23 cellular contexts compared by ENCODE assay signal in the genomic region with DNA sequence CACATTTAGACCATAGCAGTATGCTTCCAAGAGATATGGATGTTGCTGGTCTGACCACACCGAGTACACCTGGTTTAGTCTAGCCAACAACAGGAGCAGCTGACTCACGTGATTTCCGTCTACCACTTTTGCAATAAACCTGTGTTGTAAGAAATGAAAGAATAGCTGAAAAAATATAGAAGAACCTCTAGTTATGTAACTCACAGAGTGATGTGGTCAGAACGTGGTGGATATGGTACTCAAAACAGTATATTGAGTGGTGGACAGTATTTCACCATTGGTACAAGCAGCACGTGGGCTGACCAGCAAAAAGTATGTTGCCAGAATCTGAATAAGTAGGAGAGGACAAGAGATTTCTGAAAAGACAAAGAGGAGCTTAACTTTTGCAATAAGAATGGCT.
"Had no signal": no experiment of that assay in that cellular context is flagged by ENCODE, and none has a peak within 500 bp of the region (broad histone marks: within the 10 kb centered on the region; RNA-seq: fewer than 3 reads in every experiment).

No MANE protein-coding gene starts in this region.

- H3K27ac ChIP-seq: epithelial cell of prostate, gastroesophageal sphincter, right lobe of liver, skin epidermis, stomach, suprapubic skin, tibial nerve had no signal

- H3K27me3 ChIP-seq: right lobe of liver, stomach, suprapubic skin, tibial nerve had no signal

- H3K27ac Mint-ChIP-seq: activated naive CD8-positive, alpha-beta T cell treated with anti-CD3 and anti-CD28 coated beads for 36 hours; activated T-helper 2 cell treated with anti-CD3 and anti-CD28 coated beads, Interferon-gamma antibody, Interleukin-2, Interleukin-4, amounts not matched to agents 10 μg/mL and 5 μg/mL and 100 μg/mL, durations not matched to agents 14 hours and 24 hours and 36 hours; nephron; stimulated activated memory B cell treated with anti-CD40 and anti-IgM and Interleukin-4, amounts not matched to agents 10 μg/mL and 1 μg/mL and 100 μg/mL, for 72 hours; WTC11 had no signal

- H3K36me3 ChIP-seq: gastroesophageal sphincter, right lobe of liver, stomach, suprapubic skin, tibial nerve had no signal

- DNase-seq: activated CD4-positive, alpha-beta T cell treated with anti-CD3 and anti-CD28 coated beads, Interleukin-2, amount 50 U/mL, for 48 hours; activated CD8-positive, alpha-beta memory T cell treated with anti-CD3 and anti-CD28 coated beads, Interleukin-2, amount 50 U/mL, for 48 hours; activated naive CD4-positive, alpha-beta T cell treated with Interleukin-2 at 50 U/mL for 16 hours; activated naive CD8-positive, alpha-beta T cell treated with anti-CD3 and anti-CD28 coated beads for 36 hours; activated T-cell treated with anti-CD3 and anti-CD28 coated beads, Interleukin-2, amount 50 U/mL, for 4 hours; amniotic stem cell; head of caudate nucleus; left ventricle myocardium superior; occipital lobe; posterior cingulate gyrus; right lobe of liver; stimulated activated CD4-positive, alpha-beta T cell treated with anti-CD3 and anti-CD28 coated beads, Interleukin-1b, Interleukin-23, amount 100 ng/mL, for 48 hours; stomach; T1000 had no signal

- H3K4me1 Mint-ChIP-seq: activated naive CD8-positive, alpha-beta T cell treated with anti-CD3 and anti-CD28 coated beads for 36 hours; nephron; stimulated activated memory B cell treated with anti-CD40 and anti-IgM and Interleukin-4, amounts not matched to agents 10 μg/mL and 1 μg/mL and 100 μg/mL, for 72 hours had no signal

- ATAC-seq: activated T-cell treated with anti-CD3 and anti-CD28 coated beads, Interleukin-2, amount 50 U/mL, for 4 hours; gastroesophageal sphincter; left ventricle myocardium superior; stimulated activated memory B cell treated with anti-CD40 and anti-IgM and Interleukin-4, amounts not matched to agents 10 μg/mL and 1 μg/mL and 100 μg/mL, for 72 hours; WTC11 had no signal

- H3K4me1 ChIP-seq: suprapubic skin had no signal

- H3K4me3 ChIP-seq: gastroesophageal sphincter, right lobe of liver, skin epidermis, stomach, suprapubic skin, tibial nerve had no signal

- H3K9me3 ChIP-seq: gastroesophageal sphincter, right lobe of liver, stomach, suprapubic skin, tibial nerve had no signal

- H3K9me3 Mint-ChIP-seq: activated naive CD8-positive, alpha-beta T cell treated with anti-CD3 and anti-CD28 coated beads for 36 hours; activated T-cell treated with anti-CD3 and anti-CD28 coated beads, Interleukin-2, amount 50 U/mL, for 4 hours; activated T-helper 2 cell treated with anti-CD3 and anti-CD28 coated beads, Interferon-gamma antibody, Interleukin-2, Interleukin-4, amounts not matched to agents 10 μg/mL and 5 μg/mL and 100 μg/mL, durations not matched to agents 14 hours and 24 hours and 36 hours; nephron; stimulated activated memory B cell treated with anti-CD40 and anti-IgM and Interleukin-4, amounts not matched to agents 10 μg/mL and 1 μg/mL and 100 μg/mL, for 72 hours; WTC11 had no signal

- H3K4me3 Mint-ChIP-seq: activated naive CD8-positive, alpha-beta T cell treated with anti-CD3 and anti-CD28 coated beads for 36 hours; activated T-cell treated with anti-CD3 and anti-CD28 coated beads, Interleukin-2, amount 50 U/mL, for 4 hours; nephron; stimulated activated memory B cell treated with anti-CD40 and anti-IgM and Interleukin-4, amounts not matched to agents 10 μg/mL and 1 μg/mL and 100 μg/mL, for 72 hours; WTC11 had no signal

- H3K36me3 Mint-ChIP-seq: activated naive CD8-positive, alpha-beta T cell treated with anti-CD3 and anti-CD28 coated beads for 36 hours; stimulated activated memory B cell treated with anti-CD40 and anti-IgM and Interleukin-4, amounts not matched to agents 10 μg/mL and 1 μg/mL and 100 μg/mL, for 72 hours; WTC11 had no signal
